ENCODE assay signal across 1 cellular context in the genomic region with DNA sequence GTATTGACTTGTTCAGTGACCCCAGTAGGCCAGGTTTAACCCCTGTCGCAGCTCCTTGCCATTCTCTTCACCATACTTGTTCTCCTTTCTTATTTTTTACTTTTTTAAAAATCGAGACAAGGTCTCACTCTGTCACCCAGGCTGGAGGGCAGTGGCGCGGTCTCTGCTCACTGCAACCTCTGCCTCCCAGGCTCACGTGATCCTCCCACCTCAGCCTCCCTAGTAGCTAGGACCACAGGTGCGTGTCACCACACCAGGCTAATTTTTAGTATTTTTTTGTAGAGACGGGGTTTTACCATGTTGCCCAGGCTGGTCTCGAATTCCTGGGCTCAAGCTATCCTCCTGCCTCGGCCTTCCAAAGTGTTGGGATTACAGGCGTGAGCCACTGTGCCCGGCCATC.
TF ChIP-seq lines count a peak whose summit lies in the region.

No MANE protein-coding gene starts in this region.

TF ChIP-seq in HepG2, 621 proteins besides CTCF, POLR2A, EP300 and RAD21:
- TF ChIP-seq, protein P1, sequence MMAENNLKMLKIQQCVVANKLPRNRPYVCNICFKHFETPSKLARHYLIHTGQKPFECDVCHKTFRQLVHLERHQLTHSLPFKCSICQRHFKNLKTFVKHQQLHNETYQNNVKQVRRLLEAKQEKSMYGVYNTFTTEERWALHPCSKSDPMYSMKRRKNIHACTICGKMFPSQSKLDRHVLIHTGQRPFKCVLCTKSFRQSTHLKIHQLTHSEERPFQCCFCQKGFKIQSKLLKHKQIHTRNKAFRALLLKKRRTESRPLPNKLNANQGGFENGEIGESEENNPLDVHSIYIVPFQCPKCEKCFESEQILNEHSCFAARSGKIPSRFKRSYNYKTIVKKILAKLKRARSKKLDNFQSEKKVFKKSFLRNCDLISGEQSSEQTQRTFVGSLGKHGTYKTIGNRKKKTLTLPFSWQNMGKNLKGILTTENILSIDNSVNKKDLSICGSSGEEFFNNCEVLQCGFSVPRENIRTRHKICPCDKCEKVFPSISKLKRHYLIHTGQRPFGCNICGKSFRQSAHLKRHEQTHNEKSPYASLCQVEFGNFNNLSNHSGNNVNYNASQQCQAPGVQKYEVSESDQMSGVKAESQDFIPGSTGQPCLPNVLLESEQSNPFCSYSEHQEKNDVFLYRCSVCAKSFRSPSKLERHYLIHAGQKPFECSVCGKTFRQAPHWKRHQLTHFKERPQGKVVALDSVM (CRISPR knock-in tag; IDR thresholded peaks at IDR 0.05), result 0 out of 2 replicates have a peak, but pooled peaks have one; percentile 47
- peak; percentile 86 for TF ChIP-seq ZNF460 (CRISPR knock-in tag; IDR thresholded peaks at IDR 0.05; ENCODE audit: borderline replicate concordance)
- peak; percentile 47 for TF ChIP-seq BHLHE40 (IDR thresholded peaks at IDR 0.05; ENCODE audit: low read length)
